In genomic region chr3:182118081-182118480, GRCh38 we compare ENCODE assay signal across 14 cellular contexts.
DNase-seq lines count a peak whose midpoint lies in the region; ATAC-seq and TF ChIP-seq lines count a peak whose summit lies in the region.
"Had no signal": no experiment of that assay in that cellular context is flagged by ENCODE, and none has a peak within 500 bp of the region (broad histone marks: within the 10 kb centered on the region; RNA-seq: fewer than 3 reads in every experiment).

No MANE protein-coding gene starts in this region.

- ATAC-seq in HG02763 (IDR thresholded peaks at IDR 0.05; ENCODE audit: unreplicated experiment) (no peak), GM19467 (IDR thresholded peaks at IDR 0.05; ENCODE audit: unreplicated experiment) (no peak)
- ATAC-seq: left colon had no signal

- CTCF ChIA-PET in Caco-2 (lab: Charles Lee) = no interaction called here

- H3K27me3 Mint-ChIP-seq in Caco-2 (ENCODE audit: insufficient read depth, unreplicated experiment) = no peaks in the 10 kb centered on the region
- H3K27me3 Mint-ChIP-seq: activated naive CD4-positive, alpha-beta T cell treated with anti-CD3 and anti-CD28 coated beads, Interleukin-2, amount 10 ng/mL, durations not matched to agents 7 days and 5 days; brain had no signal

- H3K4me3 Mint-ChIP-seq in Caco-2 (ENCODE audit: unreplicated experiment) = no peak overlapping the region
- H3K4me3 Mint-ChIP-seq: activated naive CD4-positive, alpha-beta T cell treated with anti-CD3 and anti-CD28 coated beads, Interleukin-2, amount 10 ng/mL, durations not matched to agents 7 days and 5 days; brain had no signal

- no peaks in the 10 kb centered on the region for H3K4me1 ChIP-seq in Caco-2

- no peak overlapping the region for H3K27ac Mint-ChIP-seq in Caco-2 (ENCODE audit: unreplicated experiment)
- H3K27ac Mint-ChIP-seq: activated naive CD4-positive, alpha-beta T cell treated with anti-CD3 and anti-CD28 coated beads, Interleukin-2, amount 10 ng/mL, durations not matched to agents 7 days and 5 days; brain had no signal

- no peak for TF ChIP-seq CTCF in astrocyte of the cerebellum (IDR thresholded peaks at IDR 0.05; ENCODE audit: low read depth, low read length, missing control alignments)
- TF ChIP-seq CTCF in kidney epithelial cell (IDR thresholded peaks at IDR 0.05; ENCODE audit: insufficient read depth, low read length, poor library complexity, severe bottlenecking) = no peak
- TF ChIP-seq CTCF in Caco-2 (IDR thresholded peaks at IDR 0.05; ENCODE audit: insufficient read depth in 1 of 2, low read depth in 1 of 2, low read length in 1 of 2, severe bottlenecking in 1 of 2, unreplicated experiment in 1 of 2) = no peak

- BruUV-seq in Caco-2 (replicated peaks; lab: Mats Ljungman, UMichigan) = no TSS peak

- H3K4me3 ChIP-seq in astrocyte of the cerebellum (ENCODE audit: low read depth, low read length) (no peak overlapping the region), kidney epithelial cell (ENCODE audit: low read depth, low read length) (no peak overlapping the region), Caco-2 (ENCODE audit: low read depth, low read length) (no peak overlapping the region)

- H3K9me3 Mint-ChIP-seq in Caco-2 (ENCODE audit: unreplicated experiment) = no peaks in the 10 kb centered on the region
- H3K9me3 Mint-ChIP-seq: activated naive CD4-positive, alpha-beta T cell treated with anti-CD3 and anti-CD28 coated beads, Interleukin-2, amount 10 ng/mL, durations not matched to agents 7 days and 5 days had no signal

- intact Hi-C loops in posterior vena cava (cut with DNase I) (no loop called here), Caco-2 (cut with micrococcal nuclease; ENCODE audit: unreplicated experiment) (no loop called here)

- no peaks in the 10 kb centered on the region for H3K9me3 ChIP-seq in Caco-2

- H3K36me3 Mint-ChIP-seq in Caco-2 (ENCODE audit: insufficient read depth, unreplicated experiment) = no peaks in the 10 kb centered on the region
- H3K36me3 Mint-ChIP-seq: activated naive CD4-positive, alpha-beta T cell treated with anti-CD3 and anti-CD28 coated beads, Interleukin-2, amount 10 ng/mL, durations not matched to agents 7 days and 5 days; brain had no signal

- H3K27me3 ChIP-seq in kidney epithelial cell (ENCODE audit: control insufficient read depth, insufficient read depth, low read length) (no peaks in the 10 kb centered on the region), Caco-2 (replicated peaks; ENCODE audit: control insufficient read depth, insufficient read depth, low read length) (no peaks in the 10 kb centered on the region)

- H3K4me1 Mint-ChIP-seq in Caco-2 (ENCODE audit: low read depth, unreplicated experiment) = peaks cover 6% of the 10 kb centered on the region
- H3K4me1 Mint-ChIP-seq: activated naive CD4-positive, alpha-beta T cell treated with anti-CD3 and anti-CD28 coated beads, Interleukin-2, amount 10 ng/mL, durations not matched to agents 7 days and 5 days had no signal

- DNase-seq in ACHN (peak; percentile 63), NCI-H2227 (lab: John Stamatoyannopoulos, UW; ENCODE audit: unreplicated experiment) (peak; percentile 49), astrocyte of the cerebellum (ENCODE audit: low read depth) (peak; percentile 97), kidney epithelial cell (ENCODE audit: low read depth) (peak; percentile 79), posterior vena cava (ENCODE audit: low spot score) (no peak), Caco-2 (no peak)
- DNase-seq: activated naive CD4-positive, alpha-beta T cell treated with anti-CD3 and anti-CD28 coated beads, Interleukin-2, amount 10 ng/mL, durations not matched to agents 7 days and 5 days; dermis blood vessel endothelial cell; left colon; NCI-H1105 treated with DMSO at 0.1 percent for 48 hours; stimulated activated naive CD4-positive, alpha-beta T cell treated with Interleukin-2 at 50 U/mL for 16 hours had no signal

- POLR2A ChIA-PET in Caco-2 (lab: Charles Lee) = no interaction called here

- H3K36me3 ChIP-seq in kidney epithelial cell (ENCODE audit: control insufficient read depth, insufficient read depth, low read length) (no peaks in the 10 kb centered on the region), Caco-2 (ENCODE audit: control insufficient read depth, insufficient read depth, low read length) (no peaks in the 10 kb centered on the region)

- in situ Hi-C loops in ACHN (cut with HindIII; ENCODE audit: low pct_ligation_motif_present, low pct_unique_long_range_greater_than_20kb, low sequenced_read_pairs) = no loop called here
- in situ Hi-C loops in astrocyte of the cerebellum (cut with HindIII; ENCODE audit: low sequenced_read_pairs) = no loop called here

Comparison
In these comparisons a context has a peak if more than half of its experiments do, and no peak if none do; other contexts are left out.
1. DNase-seq: peak in ACHN (single experiment), NCI-H2227 (single experiment), astrocyte of the cerebellum (single experiment) and kidney epithelial cell (single experiment); none in posterior vena cava (single experiment) and Caco-2 (0 of 2).